In the genomic region with DNA sequence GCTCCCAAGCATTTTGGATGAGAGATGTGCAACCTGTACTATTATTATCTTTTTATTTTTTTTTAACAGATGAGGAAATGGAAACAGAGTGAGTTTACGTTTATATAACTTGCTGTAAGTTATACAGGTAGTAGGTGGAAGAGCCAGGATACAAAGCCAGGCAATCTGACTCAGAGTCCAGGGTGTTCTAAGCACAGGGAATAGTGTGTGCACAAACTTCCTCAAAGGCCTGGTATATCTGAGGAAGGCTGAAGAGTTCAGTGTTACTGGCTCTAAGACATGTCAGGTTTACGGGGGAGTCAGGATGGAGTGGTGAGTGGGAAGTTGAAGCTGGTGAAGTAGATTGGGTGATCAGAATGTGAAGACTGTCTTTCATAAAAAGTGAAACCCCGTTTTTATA, we compare ENCODE assay signal across 19 cellular contexts.
DNase-seq lines count a peak whose midpoint lies in the region; ATAC-seq and TF ChIP-seq lines count a peak whose summit lies in the region.
"Had no signal": no experiment of that assay in that cellular context is flagged by ENCODE, and none has a peak within 500 bp of the region (broad histone marks: within the 10 kb centered on the region; RNA-seq: fewer than 3 reads in every experiment).

No MANE protein-coding gene starts in this region.

- no peak for TF ChIP-seq CTCF in natural killer cell (IDR thresholded peaks at IDR 0.05)
- no peak for TF ChIP-seq CTCF in H9 (conservative IDR thresholded peaks at IDR 0.05)
- no peak for TF ChIP-seq CTCF in lower lobe of right lung (IDR thresholded peaks at IDR 0.05)
- no peak for TF ChIP-seq CTCF in CD14-positive monocyte (IDR thresholded peaks at IDR 0.05)

- H2BK12ac ChIP-seq in H9 (ENCODE audit: insufficient read length, low read depth, low read length), result no peak overlapping the region
- peak overlapping the region; percentile 80 for H2BK12ac ChIP-seq in trophoblast cell (ENCODE audit: low read length)

- H2BK15ac ChIP-seq in H9 (ENCODE audit: low read depth, low read length), result no peak overlapping the region

- H3K4ac ChIP-seq in H9 (ENCODE audit: low read depth, low read length) (no peak overlapping the region), trophoblast cell (ENCODE audit: low read depth, low read length) (peak overlapping the region; percentile 62)

- no peak overlapping the region for H2BK5ac ChIP-seq in H9 (ENCODE audit: insufficient read length, low read length)
- no peak overlapping the region for H2BK5ac ChIP-seq in trophoblast cell (ENCODE audit: low read depth, low read length, poor library complexity)

- no peak overlapping the region for H3K56ac ChIP-seq in H9 (ENCODE audit: insufficient read length, low read depth, low read length)

- H3K18ac ChIP-seq in H9 (ENCODE audit: insufficient read length, low read depth, low read length) (no peak overlapping the region), trophoblast cell (ENCODE audit: low read length) (no peak overlapping the region)

- H3K36me3 Mint-ChIP-seq in natural killer cell (no peaks in the 10 kb centered on the region), H9 (ENCODE audit: insufficient read depth in 1 of 3, low read depth in 3 of 3) (no peaks in the 10 kb centered on the region), CD14-positive monocyte (peaks cover 36 to 47% of the 10 kb centered on the region in 2 donors)
- peaks cover 12% of the 10 kb centered on the region for H3K36me3 Mint-ChIP-seq in natural killer cell treated with Interleukin-12 subunit alpha and Interleukin-12 subunit beta and Interleukin-15 and Interleukin-18, amount 100 ng/mL, for 72 hours
- peaks cover 13% of the 10 kb centered on the region for H3K36me3 Mint-ChIP-seq in effector memory CD8-positive, alpha-beta T cell (ENCODE audit: insufficient read depth)

- H3K9ac ChIP-seq in H9 (ENCODE audit: extremely low read depth, insufficient read length, low read length) (no peak overlapping the region), trophoblast cell (ENCODE audit: low read length) (no peak overlapping the region)
- H3K9ac ChIP-seq: BLaER1 had no signal

- H3K4me2 ChIP-seq in H9 (ENCODE audit: insufficient read depth, insufficient read length, low read length), result no peak overlapping the region
- H3K4me2 ChIP-seq in trophoblast cell (ENCODE audit: low read length), result no peak overlapping the region
- H3K4me2 ChIP-seq: BLaER1 had no signal

- H3K27me3 ChIP-seq in H9 (ENCODE audit: insufficient read depth, low read length) (no peaks in the 10 kb centered on the region), trophoblast cell (ENCODE audit: insufficient read depth, low read length) (no peaks in the 10 kb centered on the region), lower lobe of right lung (ENCODE audit: low read depth) (no peaks in the 10 kb centered on the region)
- H3K27me3 ChIP-seq: BLaER1 had no signal

- no peak for DNase-seq in natural killer cell
- DNase-seq in natural killer cell treated with Interleukin-12 subunit alpha and Interleukin-12 subunit beta and Interleukin-15 and Interleukin-18, amount 100 ng/mL, for 72 hours (ENCODE audit: low spot score), result no peak
- no peak for DNase-seq in H9
- no peak for DNase-seq in effector memory CD8-positive, alpha-beta T cell
- DNase-seq in trophoblast cell, result no peak
- DNase-seq in lower lobe of right lung, result no peak
- no peak for DNase-seq in CD14-positive monocyte (ENCODE audit: low spot score)
- DNase-seq: Calu3, COR-L47, DMS53, DMS79 treated with DMSO at 0.1 percent for 48 hours, GF-D8, GOT3, HCEC 1CT had no signal

- H3K27ac Mint-ChIP-seq in natural killer cell (peak overlapping the region; percentile 41 to 44), H9 (peak overlapping the region in 2 of 3 experiments; percentile 22 to 53; a peak in 2 of 7 replicates), CD14-positive monocyte (no peak overlapping the region)
- H3K27ac Mint-ChIP-seq in natural killer cell treated with Interleukin-12 subunit alpha and Interleukin-12 subunit beta and Interleukin-15 and Interleukin-18, amount 100 ng/mL, for 72 hours, result peak overlapping the region in 1 of 2 donors; percentile 17
- peak overlapping the region; percentile 2 to 62 for H3K27ac Mint-ChIP-seq in effector memory CD8-positive, alpha-beta T cell
- H3K27ac Mint-ChIP-seq: B cell had no signal

- no peaks in the 10 kb centered on the region for H4K20me1 ChIP-seq in H9 (ENCODE audit: control insufficient read depth, insufficient read depth, insufficient read length)
- H4K20me1 ChIP-seq: BLaER1 had no signal

- H2BK120ac ChIP-seq in H9 (ENCODE audit: low read depth, low read length, poor library complexity, severe bottlenecking), result no peak overlapping the region
- H2BK120ac ChIP-seq in trophoblast cell (ENCODE audit: insufficient read depth, low read length, poor library complexity), result no peak overlapping the region

- H3K79me1 ChIP-seq in H9 (ENCODE audit: insufficient read depth, low read depth, low read length, poor library complexity, severe bottlenecking) (no peaks in the 10 kb centered on the region), trophoblast cell (ENCODE audit: low read length) (peaks cover 7% of the 10 kb centered on the region)

- no peak overlapping the region for H3K4me3 Mint-ChIP-seq in natural killer cell
- no peak overlapping the region for H3K4me3 Mint-ChIP-seq in natural killer cell treated with Interleukin-12 subunit alpha and Interleukin-12 subunit beta and Interleukin-15 and Interleukin-18, amount 100 ng/mL, for 72 hours
- no peak overlapping the region for H3K4me3 Mint-ChIP-seq in H9
- H3K4me3 Mint-ChIP-seq in effector memory CD8-positive, alpha-beta T cell, result no peak overlapping the region
- no peak overlapping the region for H3K4me3 Mint-ChIP-seq in CD14-positive monocyte
- H3K4me3 Mint-ChIP-seq: B cell had no signal

- no peak overlapping the region for H3K27ac ChIP-seq in H9 (ENCODE audit: insufficient read length, low read depth, low read length)
- H3K27ac ChIP-seq in trophoblast cell (ENCODE audit: low read depth, low read length), result no peak overlapping the region
- no peak overlapping the region for H3K27ac ChIP-seq in lower lobe of right lung
- H3K27ac ChIP-seq: 22Rv1, BLaER1, C4-2B had no signal

- H4K8ac ChIP-seq in H9 (replicated peaks; ENCODE audit: insufficient read length, low read depth, low read length) (no peak overlapping the region), trophoblast cell (ENCODE audit: low read depth, low read length) (peak overlapping the region; percentile 47)

- no peaks in the 10 kb centered on the region for H3K23me2 ChIP-seq in H9 (ENCODE audit: insufficient read length, low read depth, low read length, poor library complexity, severe bottlenecking)

- no peak overlapping the region for H4K12ac ChIP-seq in trophoblast cell (ENCODE audit: low read depth, low read length)

- H3K4me1 ChIP-seq in H9 (ENCODE audit: insufficient read depth, low read length) (no peaks in the 10 kb centered on the region), trophoblast cell (ENCODE audit: control insufficient read depth in 1 of 2, insufficient read depth in 2 of 2, low read length in 2 of 2) (peaks cover 2 to 3% of the 10 kb centered on the region in 2 experiments), lower lobe of right lung (no peaks in the 10 kb centered on the region)
- H3K4me1 ChIP-seq: BLaER1 had no signal

- H3T11ph ChIP-seq in H9 (ENCODE audit: low read length), result no peak overlapping the region

- intact Hi-C loops in natural killer cell (cut with micrococcal nuclease), result no loop called here
- intact Hi-C loops in lower lobe of right lung (cut with DNase I), result no loop called here
- intact Hi-C loops in CD14-positive monocyte (cut with micrococcal nuclease), result no loop called here

- H3K9me3 ChIP-seq in H9 (ENCODE audit: control insufficient read depth, low read depth, low read length), result no peaks in the 10 kb centered on the region
- no peaks in the 10 kb centered on the region for H3K9me3 ChIP-seq in trophoblast cell (ENCODE audit: insufficient read depth, low read depth, low read length)
- no peaks in the 10 kb centered on the region for H3K9me3 ChIP-seq in lower lobe of right lung
- H3K9me3 ChIP-seq: BLaER1 had no signal

- no peaks in the 10 kb centered on the region for H3K27me3 Mint-ChIP-seq in natural killer cell (ENCODE audit: low read depth in 2 of 2)
- no peaks in the 10 kb centered on the region for H3K27me3 Mint-ChIP-seq in natural killer cell treated with Interleukin-12 subunit alpha and Interleukin-12 subunit beta and Interleukin-15 and Interleukin-18, amount 100 ng/mL, for 72 hours
- no peaks in the 10 kb centered on the region for H3K27me3 Mint-ChIP-seq in H9 (ENCODE audit: low read depth)
- H3K27me3 Mint-ChIP-seq in effector memory CD8-positive, alpha-beta T cell, result no peaks in the 10 kb centered on the region
- no peaks in the 10 kb centered on the region for H3K27me3 Mint-ChIP-seq in CD14-positive monocyte (ENCODE audit: low read depth in 3 of 3)
- H3K27me3 Mint-ChIP-seq: B cell had no signal

- H3K36me3 ChIP-seq in trophoblast cell (ENCODE audit: control insufficient read depth in 1 of 2, insufficient read depth in 2 of 2, low read length in 2 of 2) (no peaks in the 10 kb centered on the region), lower lobe of right lung (peaks cover 3% of the 10 kb centered on the region)

- H3K4me1 Mint-ChIP-seq in natural killer cell, result peaks cover 14 to 17% of the 10 kb centered on the region in 2 donors
- H3K4me1 Mint-ChIP-seq in natural killer cell treated with Interleukin-12 subunit alpha and Interleukin-12 subunit beta and Interleukin-15 and Interleukin-18, amount 100 ng/mL, for 72 hours (ENCODE audit: low read depth in 2 of 2), result peaks cover 11 to 13% of the 10 kb centered on the region in 2 donors
- peaks cover 0 to 5% of the 10 kb centered on the region in 2 experiments; a peak in 1 of 4 replicates for H3K4me1 Mint-ChIP-seq in H9
- H3K4me1 Mint-ChIP-seq in effector memory CD8-positive, alpha-beta T cell (ENCODE audit: low read depth in 2 of 2), result peaks cover 6 to 19% of the 10 kb centered on the region in 2 donors
- no peaks in the 10 kb centered on the region for H3K4me1 Mint-ChIP-seq in CD14-positive monocyte

- H4K91ac ChIP-seq in H9 (ENCODE audit: insufficient read length, low read depth, low read length), result no peak overlapping the region
- H4K91ac ChIP-seq in trophoblast cell (ENCODE audit: low read depth, low read length), result no peak overlapping the region

- no peak overlapping the region for H4K5ac ChIP-seq in H9 (ENCODE audit: insufficient read length, low read depth, low read length)

- H3K79me2 ChIP-seq in H9 (ENCODE audit: insufficient read depth, low read length), result no peaks in the 10 kb centered on the region
- H3K79me2 ChIP-seq in trophoblast cell (ENCODE audit: control insufficient read depth, insufficient read depth, low read length, poor library complexity), result peaks cover 2% of the 10 kb centered on the region

- H3K23ac ChIP-seq in H9 (ENCODE audit: insufficient read length, low read depth, low read length) (no peak overlapping the region), trophoblast cell (ENCODE audit: low read length) (no peak overlapping the region)

- H3K14ac ChIP-seq in H9 (ENCODE audit: insufficient read depth, low read length), result no peak overlapping the region
- no peak overlapping the region for H3K14ac ChIP-seq in trophoblast cell (ENCODE audit: low read length)

- no peak overlapping the region for H2BK20ac ChIP-seq in H9 (ENCODE audit: low read depth, low read length, poor library complexity, severe bottlenecking)

- H2AFZ ChIP-seq in H9 (ENCODE audit: low read length) (no peak overlapping the region), trophoblast cell (ENCODE audit: insufficient read depth, low read length, poor library complexity) (no peak overlapping the region)

- H2AK5ac ChIP-seq in H9 (ENCODE audit: insufficient read length, low read length) (no peak overlapping the region), trophoblast cell (ENCODE audit: low read length) (peak overlapping the region; percentile 46)

- no CpG with 5 or more reads among the region's 3 CpGs for WGBS in H9 (ENCODE audit: extremely low coverage, insufficient read length, low lambda C conversion rate)
- no CpG with 5 or more reads among the region's 3 CpGs for WGBS in trophoblast cell (ENCODE audit: extremely low coverage, insufficient coverage, insufficient read length)

- no peak overlapping the region for H3K4me3 ChIP-seq in trophoblast cell (ENCODE audit: low read depth, low read length)
- H3K4me3 ChIP-seq in lower lobe of right lung, result no peak overlapping the region
- H3K4me3 ChIP-seq: BLaER1 had no signal

- no peak for ATAC-seq in natural killer cell
- no peak for ATAC-seq in natural killer cell treated with Interleukin-12 subunit alpha and Interleukin-12 subunit beta and Interleukin-15 and Interleukin-18, amount 100 ng/mL, for 72 hours
- no peak for ATAC-seq in effector memory CD8-positive, alpha-beta T cell (replicated peaks)
- no peak for ATAC-seq in lower lobe of right lung
- ATAC-seq in HG02938 (IDR thresholded peaks at IDR 0.05; ENCODE audit: unreplicated experiment), result no peak

- H3K9me3 Mint-ChIP-seq in natural killer cell, result no peaks in the 10 kb centered on the region
- H3K9me3 Mint-ChIP-seq in natural killer cell treated with Interleukin-12 subunit alpha and Interleukin-12 subunit beta and Interleukin-15 and Interleukin-18, amount 100 ng/mL, for 72 hours, result no peaks in the 10 kb centered on the region
- H3K9me3 Mint-ChIP-seq in H9, result no peaks in the 10 kb centered on the region
- H3K9me3 Mint-ChIP-seq in effector memory CD8-positive, alpha-beta T cell, result no peaks in the 10 kb centered on the region
- no peaks in the 10 kb centered on the region for H3K9me3 Mint-ChIP-seq in CD14-positive monocyte

Comparison
In these comparisons a context has a peak if more than half of its experiments do, and no peak if none do; other contexts are left out.
1. H3K27ac Mint-ChIP-seq: peak in natural killer cell (2 of 2), H9 (2 of 3) and effector memory CD8-positive, alpha-beta T cell (2 of 2); none in CD14-positive monocyte (0 of 7).